In genomic region chr14:78959674-78960264, GRCh38 we compare ENCODE assay signal across 8 cellular contexts.
DNase-seq lines count a peak whose midpoint lies in the region; ATAC-seq and TF ChIP-seq lines count a peak whose summit lies in the region.

No MANE protein-coding gene starts in this region.

- H3K27me3 Mint-ChIP-seq in Caco-2 (ENCODE audit: insufficient read depth, unreplicated experiment): peaks cover 16% of the 10 kb centered on the region
- no peaks in the 10 kb centered on the region for H3K27me3 Mint-ChIP-seq in activated T-helper 17 cell treated with anti-CD3 and anti-CD28 coated beads, Interleukin-2, amount 50 U/mL, for 72 hours

- H3K4me1 ChIP-seq in Caco-2: no peaks in the 10 kb centered on the region
- H3K4me1 ChIP-seq in OCI-LY7 (ENCODE audit: insufficient read depth, low read length, poor library complexity, severe bottlenecking): no peaks in the 10 kb centered on the region
- H3K4me1 ChIP-seq in foreskin keratinocyte: no peaks in the 10 kb centered on the region
- no peaks in the 10 kb centered on the region for H3K4me1 ChIP-seq in ovary (ENCODE audit: insufficient read depth)
- no peaks in the 10 kb centered on the region for H3K4me1 ChIP-seq in upper lobe of right lung

- H2AFZ ChIP-seq in OCI-LY7 (ENCODE audit: low read length): peak overlapping the region; percentile 3; the same call in 1 of the 2 replicates

- H3K27ac ChIP-seq in OCI-LY7 (ENCODE audit: low read depth, low read length, poor library complexity, severe bottlenecking) (no peak overlapping the region), foreskin keratinocyte (no peak overlapping the region), ovary (no peak overlapping the region), upper lobe of right lung (no peak overlapping the region)

- TF ChIP-seq POLR2A in ovary (IDR thresholded peaks at IDR 0.05): no peak

- no peaks in the 10 kb centered on the region for H3K27me3 ChIP-seq in Caco-2 (replicated peaks; ENCODE audit: control insufficient read depth, insufficient read depth, low read length)
- H3K27me3 ChIP-seq in foreskin keratinocyte: no peaks in the 10 kb centered on the region
- no peaks in the 10 kb centered on the region for H3K27me3 ChIP-seq in ovary
- H3K27me3 ChIP-seq in upper lobe of right lung: no peaks in the 10 kb centered on the region

- CTCF ChIA-PET in Caco-2 (lab: Charles Lee) (no interaction called here), OCI-LY7 (lab: Charles Lee; ENCODE audit: unreplicated experiment) (interaction anchor here (1.3 kb wide), 1 partner anchor 26 kb away, joined by 4 read pairs; no protein-coding TSS in a partner anchor)

- 7 to 14% (median 7%) methylated on average over 9 of the region's 9 CpGs for WGBS in ovary, 3 donors

- intact Hi-C loops in Caco-2 (cut with micrococcal nuclease; ENCODE audit: unreplicated experiment): no loop called here
- intact Hi-C loops in OCI-LY7 (cut with micrococcal nuclease; ENCODE audit: unreplicated experiment): no loop called here
- intact Hi-C loops in ovary (cut with DNase I): no loop called here
- intact Hi-C loops in upper lobe of right lung (cut with DNase I): no loop called here

- H3K4me3 ChIP-seq in Caco-2 (ENCODE audit: low read depth, low read length): no peak overlapping the region
- no peak overlapping the region for H3K4me3 ChIP-seq in Jurkat, Clone E6-1 (ENCODE audit: low read length)
- no peak overlapping the region for H3K4me3 ChIP-seq in OCI-LY7 (ENCODE audit: low read depth, low read length, poor library complexity, severe bottlenecking)
- H3K4me3 ChIP-seq in ovary: peak overlapping the region; percentile 11
- H3K4me3 ChIP-seq in upper lobe of right lung: peak overlapping the region; percentile 23

- H3K9me2 ChIP-seq in OCI-LY7 (ENCODE audit: insufficient read depth, low read length): no peaks in the 10 kb centered on the region

- peak; percentile 92 for ATAC-seq in GM21360 (IDR thresholded peaks at IDR 0.05; ENCODE audit: unreplicated experiment)
- ATAC-seq in activated T-helper 17 cell treated with anti-CD3 and anti-CD28 coated beads, Interleukin-2, amount 50 U/mL, for 72 hours (replicated peaks): peak; percentile 40
- ATAC-seq in foreskin keratinocyte: peak; percentile 97
- peak; percentile 88 for ATAC-seq in upper lobe of right lung

- no peak for TF ChIP-seq EP300 in ovary (IDR thresholded peaks at IDR 0.05)

- no peaks in the 10 kb centered on the region for H3K9me3 Mint-ChIP-seq in Caco-2 (ENCODE audit: unreplicated experiment)
- no peaks in the 10 kb centered on the region for H3K9me3 Mint-ChIP-seq in activated T-helper 17 cell treated with anti-CD3 and anti-CD28 coated beads, Interleukin-2, amount 50 U/mL, for 72 hours

- peak overlapping the region; percentile 20; the same call in 1 of the 2 replicates for H3K4me2 ChIP-seq in OCI-LY7 (ENCODE audit: low read length)

- DNase-seq in Caco-2 (peak; percentile 54 to 68), OCI-LY7 (ENCODE audit: low spot score) (peak; percentile 43), foreskin keratinocyte (peak; percentile 25 to 61), ovary (peak; percentile 32 to 68 (median 65)), upper lobe of right lung (peak; percentile 65)
- peak; percentile 33 for DNase-seq in Jurkat, Clone E6-1 (ENCODE audit: low read depth, low spot score)

- H3K79me2 ChIP-seq in OCI-LY7 (ENCODE audit: insufficient read depth, low read depth, low read length): no peaks in the 10 kb centered on the region

- TF ChIP-seq CTCF in Caco-2 (IDR thresholded peaks at IDR 0.05; ENCODE audit: insufficient read depth in 1 of 2, low read depth in 1 of 2, low read length in 1 of 2, severe bottlenecking in 1 of 2, unreplicated experiment in 1 of 2): peak; percentile 77 to 89
- TF ChIP-seq CTCF in OCI-LY7 (conservative IDR thresholded peaks at IDR 0.05; ENCODE audit: low read length): peak; percentile 96
- TF ChIP-seq CTCF in foreskin keratinocyte (conservative IDR thresholded peaks at IDR 0.05): peak; percentile 89
- TF ChIP-seq CTCF in ovary (IDR thresholded peaks at IDR 0.05): peak in 2 of 3 donors; percentile 29 to 37
- TF ChIP-seq CTCF in upper lobe of right lung (IDR thresholded peaks at IDR 0.05): peak; percentile 89

- no peaks in the 10 kb centered on the region for H4K20me1 ChIP-seq in OCI-LY7 (ENCODE audit: insufficient read depth, low read length)

- no peak overlapping the region for H3K27ac Mint-ChIP-seq in Caco-2 (ENCODE audit: unreplicated experiment)
- no peak overlapping the region for H3K27ac Mint-ChIP-seq in activated T-helper 17 cell treated with anti-CD3 and anti-CD28 coated beads, Interleukin-2, amount 50 U/mL, for 72 hours

- H3K36me3 Mint-ChIP-seq in Caco-2 (ENCODE audit: insufficient read depth, unreplicated experiment): no peaks in the 10 kb centered on the region
- H3K36me3 Mint-ChIP-seq in activated T-helper 17 cell treated with anti-CD3 and anti-CD28 coated beads, Interleukin-2, amount 50 U/mL, for 72 hours (ENCODE audit: low read depth): no peaks in the 10 kb centered on the region

- POLR2A ChIA-PET in Caco-2 (lab: Charles Lee) (no interaction called here), OCI-LY7 (lab: Charles Lee) (interaction anchor here (1.0 kb wide), 1 partner anchor 13 kb away, joined by 4 read pairs; no protein-coding TSS in a partner anchor)

- H3K9me3 ChIP-seq in Caco-2 (no peaks in the 10 kb centered on the region), OCI-LY7 (ENCODE audit: low read length) (no peaks in the 10 kb centered on the region), ovary (no peaks in the 10 kb centered on the region), upper lobe of right lung (no peaks in the 10 kb centered on the region)

- no peaks in the 10 kb centered on the region for H3K4me1 Mint-ChIP-seq in Caco-2 (ENCODE audit: low read depth, unreplicated experiment)
- H3K4me1 Mint-ChIP-seq in activated T-helper 17 cell treated with anti-CD3 and anti-CD28 coated beads, Interleukin-2, amount 50 U/mL, for 72 hours: no peaks in the 10 kb centered on the region

- no peak overlapping the region for H3K4me3 Mint-ChIP-seq in Caco-2 (ENCODE audit: unreplicated experiment)
- no peak overlapping the region for H3K4me3 Mint-ChIP-seq in activated T-helper 17 cell treated with anti-CD3 and anti-CD28 coated beads, Interleukin-2, amount 50 U/mL, for 72 hours

- BruUV-seq in Caco-2 (replicated peaks; lab: Mats Ljungman, UMichigan): no TSS peak
- BruUV-seq in OCI-LY7 (replicated peaks; lab: Mats Ljungman, UMichigan): no TSS peak

- no peaks in the 10 kb centered on the region for H3K36me3 ChIP-seq in Caco-2 (ENCODE audit: control insufficient read depth, insufficient read depth, low read length)
- no peaks in the 10 kb centered on the region for H3K36me3 ChIP-seq in OCI-LY7 (ENCODE audit: insufficient read depth, low read length)
- no peaks in the 10 kb centered on the region for H3K36me3 ChIP-seq in ovary
- no peaks in the 10 kb centered on the region for H3K36me3 ChIP-seq in upper lobe of right lung

Comparison
In these comparisons a context has a peak if more than half of its experiments do, and no peak if none do; other contexts are left out.
1. H3K4me3 ChIP-seq: peak in ovary (single experiment) and upper lobe of right lung (single experiment); none in Caco-2 (single experiment), Jurkat, Clone E6-1 (single experiment) and OCI-LY7 (single experiment).
2. CTCF ChIP-seq: peak in every context shown above with its lines; median percentile 96 in OCI-LY7; 89 in foreskin keratinocyte; 89 in upper lobe of right lung; 83 in Caco-2; 33 in ovary.
3. ATAC-seq: peak in every context shown above with its lines; median percentile 97 in foreskin keratinocyte; 92 in GM21360; 88 in upper lobe of right lung; 40 in activated T-helper 17 cell treated with anti-CD3 and anti-CD28 coated beads, Interleukin-2, amount 50 U/mL, for 72 hours.
4. Peak in every context shown above with its lines, with median percentiles within 50 percentile points of each other: DNase-seq.